Comparison of ENCODE assay signal across 18 cellular contexts in the genomic region with DNA sequence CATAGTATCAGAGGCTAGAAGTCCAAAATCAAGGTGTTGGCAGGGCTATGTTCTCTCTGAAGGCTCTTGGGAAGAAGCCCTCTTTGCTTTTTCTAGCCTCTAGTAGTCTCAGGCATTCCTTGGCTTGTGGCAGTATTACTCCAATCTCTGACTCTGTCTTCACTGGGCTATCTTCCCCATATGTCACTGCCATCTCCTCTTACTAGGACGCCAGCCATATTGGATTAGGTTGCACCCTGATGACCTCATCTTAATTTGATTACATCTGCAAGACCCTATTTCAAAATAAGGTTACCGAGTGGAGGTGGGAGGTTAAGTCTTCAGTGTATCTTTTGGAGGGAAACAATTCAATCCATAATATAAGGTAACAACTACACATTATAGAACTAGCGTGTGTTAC. TPM values are rescaled to one million over a fixed set of nuclear protein-coding genes. Genes with fewer than 3 reads are reported as not detected.
DNase-seq lines count a peak whose midpoint lies in the region; ATAC-seq and TF ChIP-seq lines count a peak whose summit lies in the region.
"Had no signal": no experiment of that assay in that cellular context is flagged by ENCODE, and none has a peak within 500 bp of the region (broad histone marks: within the 10 kb centered on the region; RNA-seq: fewer than 3 reads in every experiment).

No MANE protein-coding gene starts in this region.

- H3K9me3 Mint-ChIP-seq in T-helper 2 cell treated with Interferon-gamma antibody and Interleukin-4, amounts not matched to agents 5 μg/mL and 100 μg/mL, for 36 hours, result peaks cover 31% of the 10 kb centered on the region

- H3K14ac ChIP-seq in mesenchymal stem cell (ENCODE audit: low read length in 2 of 2), result no peak overlapping the region

- peaks cover 21% of the 10 kb centered on the region for H3K4me1 Mint-ChIP-seq in T-helper 2 cell treated with Interferon-gamma antibody and Interleukin-4, amounts not matched to agents 5 μg/mL and 100 μg/mL, for 36 hours (ENCODE audit: low read depth)
- H3K4me1 Mint-ChIP-seq: neural crest cell had no signal

- peak overlapping the region; percentile 68 for H3K4me3 Mint-ChIP-seq in T-helper 2 cell treated with Interferon-gamma antibody and Interleukin-4, amounts not matched to agents 5 μg/mL and 100 μg/mL, for 36 hours
- H3K4me3 Mint-ChIP-seq: neural crest cell had no signal

- no peak for DNase-seq in T-helper 2 cell treated with Interferon-gamma antibody and Interleukin-4, amounts not matched to agents 5 μg/mL and 100 μg/mL, for 36 hours (ENCODE audit: low spot score)
- no peak for DNase-seq in T-helper 2 cell
- no peak for DNase-seq in DND-41
- DNase-seq in mesenchymal stem cell, result no peak
- DNase-seq in NCI-H1092 treated with DMSO at 0.1 percent for 48 hours (lab: John Stamatoyannopoulos, UW), result no peak
- DNase-seq in NCI-H345 (lab: John Stamatoyannopoulos, UW), result no peak
- no peak for DNase-seq in NCI-H2107 (lab: John Stamatoyannopoulos, UW)
- DNase-seq: activated CD8-positive, alpha-beta memory T cell treated with anti-CD3 and anti-CD28 coated beads, Interleukin-2, amount 50 U/mL, for 4 hours; COR-L47; cortex of kidney; IMR-90; kidney glomerular epithelial cell; NCI-H2029; psoas muscle had no signal

- no peak overlapping the region for H2BK120ac ChIP-seq in mesenchymal stem cell (ENCODE audit: low read depth, low read length)

- H3K4me2 ChIP-seq in DND-41 (ENCODE audit: insufficient read depth, low read length) (peak overlapping the region; percentile 65), mesenchymal stem cell (ENCODE audit: low read length, poor library complexity, severe bottlenecking) (no peak overlapping the region)

- peaks cover 7% of the 10 kb centered on the region for H3K36me3 Mint-ChIP-seq in T-helper 2 cell treated with Interferon-gamma antibody and Interleukin-4, amounts not matched to agents 5 μg/mL and 100 μg/mL, for 36 hours (ENCODE audit: low read depth)

- WGBS in mesenchymal stem cell, result no CpG with 5 or more reads among the region's 3 CpGs

- peak overlapping the region; percentile 9 to 51; a peak in 3 of 4 replicates for H3K4me3 ChIP-seq in DND-41 (ENCODE audit: low read depth in 1 of 2, low read length in 2 of 2)
- H3K4me3 ChIP-seq in mesenchymal stem cell (ENCODE audit: insufficient read depth in 1 of 2, low read depth in 1 of 2, low read length in 2 of 2), result no peak overlapping the region
- H3K4me3 ChIP-seq: psoas muscle had no signal

- peak overlapping the region; percentile 44 for H3K27ac Mint-ChIP-seq in T-helper 2 cell treated with Interferon-gamma antibody and Interleukin-4, amounts not matched to agents 5 μg/mL and 100 μg/mL, for 36 hours

- no peak overlapping the region for H2BK5ac ChIP-seq in mesenchymal stem cell (ENCODE audit: low read depth, low read length, poor library complexity, severe bottlenecking)

- H3K27ac ChIP-seq in DND-41 (ENCODE audit: low read length), result peak overlapping the region; percentile 92
- peak overlapping the region; percentile 32 for H3K27ac ChIP-seq in VCaP
- H3K27ac ChIP-seq in mesenchymal stem cell (ENCODE audit: low read length, poor library complexity, severe bottlenecking), result no peak overlapping the region
- H3K27ac ChIP-seq: psoas muscle, thoracic aorta had no signal

- no peaks in the 10 kb centered on the region for H4K20me1 ChIP-seq in DND-41 (ENCODE audit: insufficient read depth, low read length)

- peak overlapping the region; percentile 88 for H2AFZ ChIP-seq in DND-41 (ENCODE audit: low read depth, low read length)
- H2AFZ ChIP-seq in mesenchymal stem cell (ENCODE audit: low read depth, low read length), result no peak overlapping the region

- H3K23ac ChIP-seq in mesenchymal stem cell (ENCODE audit: low read length in 2 of 2), result no peak overlapping the region

- H3K18ac ChIP-seq in mesenchymal stem cell (ENCODE audit: low read depth in 1 of 2, low read length in 2 of 2), result no peak overlapping the region

- H3K27me3 ChIP-seq in DND-41 (ENCODE audit: insufficient read depth, low read length, poor library complexity), result no peaks in the 10 kb centered on the region
- no peaks in the 10 kb centered on the region for H3K27me3 ChIP-seq in mesenchymal stem cell (ENCODE audit: control insufficient read depth in 1 of 2, insufficient read depth in 1 of 2, low read length in 2 of 2)

- H3K79me2 ChIP-seq in DND-41 (ENCODE audit: insufficient read depth, low read length), result no peaks in the 10 kb centered on the region

- H3K36me3 ChIP-seq in DND-41 (ENCODE audit: insufficient read depth, low read length) (no peaks in the 10 kb centered on the region), mesenchymal stem cell (ENCODE audit: control insufficient read depth in 1 of 2, insufficient read depth in 2 of 2, low read depth in 1 of 2, low read length in 2 of 2) (no peaks in the 10 kb centered on the region)
- H3K36me3 ChIP-seq: thoracic aorta had no signal

- no peak overlapping the region for H2BK12ac ChIP-seq in mesenchymal stem cell (ENCODE audit: low read length in 2 of 2)

- TF ChIP-seq CTCF in DND-41 (IDR thresholded peaks at IDR 0.05; ENCODE audit: borderline replicate concordance, extremely low read depth, low read length, poor library complexity, severe bottlenecking), result no peak
- no peak for TF ChIP-seq CTCF in VCaP (conservative IDR thresholded peaks at IDR 0.05)

- H3K4ac ChIP-seq in mesenchymal stem cell (ENCODE audit: low read depth in 1 of 2, low read length in 2 of 2), result no peak overlapping the region

- H4K91ac ChIP-seq in mesenchymal stem cell (ENCODE audit: low read length), result no peak overlapping the region

- no peaks in the 10 kb centered on the region for H3K79me1 ChIP-seq in mesenchymal stem cell (replicated peaks; ENCODE audit: low read length, poor library complexity, severe bottlenecking)

- H2AK5ac ChIP-seq in mesenchymal stem cell (ENCODE audit: low read length, severe bottlenecking), result no peak overlapping the region

- H3K27me3 Mint-ChIP-seq in T-helper 2 cell treated with Interferon-gamma antibody and Interleukin-4, amounts not matched to agents 5 μg/mL and 100 μg/mL, for 36 hours (ENCODE audit: low read depth), result peaks cover 13% of the 10 kb centered on the region

- H4K8ac ChIP-seq in mesenchymal stem cell (ENCODE audit: low read length), result no peak overlapping the region

- H3K4me1 ChIP-seq in DND-41 (ENCODE audit: insufficient read depth, low read length), result peaks cover 20% of the 10 kb centered on the region
- no peaks in the 10 kb centered on the region for H3K4me1 ChIP-seq in mesenchymal stem cell (ENCODE audit: control insufficient read depth, insufficient read depth, low read depth, low read length)

- peak; percentile 12; the same call in 1 of the 3 replicates for ATAC-seq in DND-41 (ENCODE audit: insufficient read depth, low read depth)
- ATAC-seq: psoas muscle, Right ventricle myocardium inferior had no signal

- peaks cover 10% of the 10 kb centered on the region for H3K9me3 ChIP-seq in DND-41 (ENCODE audit: insufficient read depth, low read length, severe bottlenecking)
- peaks cover 7% of the 10 kb centered on the region for H3K9me3 ChIP-seq in mesenchymal stem cell (ENCODE audit: control insufficient read depth, low read length)
- H3K9me3 ChIP-seq: psoas muscle, thoracic aorta had no signal

- no peak overlapping the region for H2BK15ac ChIP-seq in mesenchymal stem cell (ENCODE audit: low read depth, poor library complexity, severe bottlenecking)

- H3K9ac ChIP-seq in DND-41 (ENCODE audit: low read depth, low read length) (peak overlapping the region; percentile 56), mesenchymal stem cell (ENCODE audit: low read length) (peak overlapping the region; percentile 52)

RNA-seq across cellular contexts. Expression of gene EBF1, which starts 21.3 kb away (rescaled TPM):
- polyA plus RNA-seq in mesenchymal stem cell (2013, experiment 1 of 2), result 2.7 TPM
- 2.5 TPM for polyA plus RNA-seq in mesenchymal stem cell (2013, experiment 2 of 2)

Comparison
In these comparisons a context has a peak if more than half of its experiments do, and no peak if none do; other contexts are left out.
1. H3K4me3 ChIP-seq: peak in DND-41 (2 of 2); none in mesenchymal stem cell (0 of 2).